Comparison of ENCODE assay signal across 8 cellular contexts in the genomic region with DNA sequence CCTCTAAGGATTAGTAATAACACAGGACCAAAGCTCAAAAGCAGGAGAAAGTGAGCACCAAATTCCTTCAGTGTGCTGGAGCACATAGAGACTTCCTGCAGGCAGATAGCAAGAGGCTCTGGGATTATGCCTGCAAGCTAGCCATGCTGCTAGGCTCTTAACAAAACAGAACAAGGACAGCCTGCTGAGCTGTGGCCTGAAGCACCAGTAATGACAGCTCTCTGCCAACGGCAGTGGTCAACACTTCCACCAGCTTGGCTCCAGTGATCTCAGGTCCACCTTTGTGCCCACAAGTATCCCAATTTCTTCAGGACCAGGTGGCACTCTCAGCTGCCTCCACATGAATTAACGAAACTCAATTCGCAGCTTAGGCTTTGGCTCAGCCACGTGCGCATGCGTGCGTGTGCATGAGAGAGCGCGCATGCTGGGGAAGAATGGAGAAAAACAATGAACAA.
DNase-seq lines count a peak whose midpoint lies in the region; ATAC-seq and TF ChIP-seq lines count a peak whose summit lies in the region.

No MANE protein-coding gene starts in this region.

- peaks cover 5 to 7% of the 10 kb centered on the region in 2 donors for H3K36me3 Mint-ChIP-seq in naive B cell

- H3K4me3 ChIP-seq in MG63 (no peak overlapping the region), esophagus squamous epithelium (no peak overlapping the region)

- intact Hi-C loops in esophagus squamous epithelium (cut with DNase I), result no loop called here

- H3K9me3 ChIP-seq in MG63 (no peaks in the 10 kb centered on the region), esophagus squamous epithelium (no peaks in the 10 kb centered on the region)

- no peak for ATAC-seq in naive B cell (ENCODE audit: low read depth in 2 of 2)
- ATAC-seq in GM19455 (IDR thresholded peaks at IDR 0.05; ENCODE audit: unreplicated experiment), result no peak
- ATAC-seq in GM19023 (IDR thresholded peaks at IDR 0.05; ENCODE audit: unreplicated experiment), result no peak
- ATAC-seq in GM21515 (IDR thresholded peaks at IDR 0.05; ENCODE audit: unreplicated experiment), result no peak
- no peak for ATAC-seq in HG03097 (IDR thresholded peaks at IDR 0.05; ENCODE audit: low FRiP score, unreplicated experiment)

- peak overlapping the region in 2 of 8 donors; percentile 20 to 21 for H3K4me3 Mint-ChIP-seq in naive B cell

- no peaks in the 10 kb centered on the region for H3K27me3 ChIP-seq in MG63
- H3K27me3 ChIP-seq in esophagus squamous epithelium, result no peaks in the 10 kb centered on the region

- no peak for TF ChIP-seq POLR2A in esophagus squamous epithelium (IDR thresholded peaks at IDR 0.05)

- TF ChIP-seq CTCF in esophagus squamous epithelium (IDR thresholded peaks at IDR 0.05), result no peak

- H3K4me1 Mint-ChIP-seq in naive B cell, result peaks cover 56 to 81% (median 68%) of the 10 kb centered on the region in 3 donors

- no peaks in the 10 kb centered on the region for H3K27me3 Mint-ChIP-seq in naive B cell

- no peaks in the 10 kb centered on the region for H3K9me3 Mint-ChIP-seq in naive B cell

- in situ Hi-C loops in ACHN (cut with HindIII; ENCODE audit: low pct_ligation_motif_present, low pct_unique_long_range_greater_than_20kb, low sequenced_read_pairs), result no loop called here

- 63 to 72% methylated on average over 8 to 9 of the region's 9 CpGs for WGBS in esophagus squamous epithelium, 2 donors

- DNase-seq in ACHN (peak; percentile 83), MG63 (peak; percentile 24), esophagus squamous epithelium (lab: John Stamatoyannopoulos, UW) (no peak), naive B cell (no peak)

- peak overlapping the region in 3 of 4 donors; percentile 57 to 85 (median 84) for H3K27ac ChIP-seq in esophagus squamous epithelium

- peaks cover 22 to 97% (median 55%) of the 10 kb centered on the region in 3 donors for H3K4me1 ChIP-seq in esophagus squamous epithelium

- H3K36me3 ChIP-seq in MG63, result peaks cover 31% of the 10 kb centered on the region
- peaks cover 0 to 57% (median 0%) of the 10 kb centered on the region in 3 donors for H3K36me3 ChIP-seq in esophagus squamous epithelium

- peak overlapping the region in 5 of 6 donors; percentile 21 to 82 (median 39) for H3K27ac Mint-ChIP-seq in naive B cell

Comparison
In these comparisons a context has a peak if more than half of its experiments do, and no peak if none do; other contexts are left out.
1. DNase-seq: peak in ACHN (single experiment) and MG63 (single experiment); none in esophagus squamous epithelium (single experiment) and naive B cell (single experiment).